In genomic region chr10:16986082-16986405, GRCh38 we compare ENCODE assay signal across 14 cellular contexts.
A peak's percentile ranks its signal among the peaks of the same experiment; 100 is the strongest.
DNase-seq lines count a peak whose midpoint lies in the region; ATAC-seq and TF ChIP-seq lines count a peak whose summit lies in the region.
"Had no signal": no experiment of that assay in that cellular context is flagged by ENCODE, and none has a peak within 500 bp of the region (broad histone marks: within the 10 kb centered on the region; RNA-seq: fewer than 3 reads in every experiment).

No MANE protein-coding gene starts in this region.

- H3K4me3 ChIP-seq in HUES48 (ENCODE audit: low read depth, low read length) (no peak overlapping the region), skin epidermis (no peak overlapping the region), spleen (no peak overlapping the region)

- H3K36me3 ChIP-seq in HUES48 (ENCODE audit: control insufficient read depth, insufficient read depth, low read length), result no peaks in the 10 kb centered on the region
- H3K36me3 ChIP-seq in spleen, result no peaks in the 10 kb centered on the region

- H3K9me3 ChIP-seq in HUES48 (ENCODE audit: control insufficient read depth, insufficient read depth, low read length) (no peaks in the 10 kb centered on the region), spleen (no peaks in the 10 kb centered on the region)

- DNase-seq in caudate nucleus (lab: John Stamatoyannopoulos, UW) (peak in 21 of 61 donors; percentile 6 to 62 (median 25)), kidney glomerular epithelial cell (lab: John Stamatoyannopoulos, UW) (peak; percentile 77), NCI-H187 (lab: John Stamatoyannopoulos, UW) (no peak), NCI-H2081 (lab: John Stamatoyannopoulos, UW) (no peak), spleen (no peak)
- DNase-seq in stimulated activated naive CD8-positive, alpha-beta T cell treated with anti-CD3 and anti-CD28 coated beads, Interleukin-15, amount 100 ng/mL, for 72 hours, result no peak
- DNase-seq: activated effector memory CD4-positive, alpha-beta T cell treated with anti-CD3 and anti-CD28 coated beads, Interleukin-2, amount 50 U/mL, for 16 hours; Calu3; glutamatergic neuron; NCI-H226 had no signal

- H3K27me3 ChIP-seq in HUES48 (ENCODE audit: control insufficient read depth, insufficient read depth, low read length) (no peaks in the 10 kb centered on the region), spleen (replicated peaks in 1 of 7) (no peaks in the 10 kb centered on the region)

- no peak for TF ChIP-seq CTCF in spleen (IDR thresholded peaks at IDR 0.05 in 8 of 11, conservative IDR thresholded peaks at IDR 0.05 in 3 of 11)

- peaks cover 10% of the 10 kb centered on the region for H3K4me1 ChIP-seq in HUES48 (ENCODE audit: control insufficient read depth, insufficient read depth, low read length)
- H3K4me1 ChIP-seq in spleen, result no peaks in the 10 kb centered on the region

- H3K4me3 Mint-ChIP-seq in stimulated activated naive CD8-positive, alpha-beta T cell treated with anti-CD3 and anti-CD28 coated beads, Interleukin-15, amount 100 ng/mL, for 72 hours, result no peak overlapping the region
- H3K4me3 Mint-ChIP-seq: natural killer cell treated with Interleukin-12 subunit alpha and Interleukin-12 subunit beta and Interleukin-15 and Interleukin-18, amount 100 ng/mL, for 72 hours; stimulated activated memory B cell treated with anti-CD40 and anti-IgM and Interleukin-4, amounts not matched to agents 10 μg/mL and 1 μg/mL and 100 μg/mL, for 72 hours had no signal

- no peak overlapping the region for H3K27ac Mint-ChIP-seq in stimulated activated naive CD8-positive, alpha-beta T cell treated with anti-CD3 and anti-CD28 coated beads, Interleukin-15, amount 100 ng/mL, for 72 hours
- H3K27ac Mint-ChIP-seq: natural killer cell treated with Interleukin-12 subunit alpha and Interleukin-12 subunit beta and Interleukin-15 and Interleukin-18, amount 100 ng/mL, for 72 hours; stimulated activated memory B cell treated with anti-CD40 and anti-IgM and Interleukin-4, amounts not matched to agents 10 μg/mL and 1 μg/mL and 100 μg/mL, for 72 hours had no signal

- no peak overlapping the region for H3K9ac ChIP-seq in HUES48 (ENCODE audit: low read depth, low read length)

- H3K27ac ChIP-seq in HUES48 (ENCODE audit: low read depth, low read length), result peak overlapping the region; percentile 60
- H3K27ac ChIP-seq in caudate nucleus (ENCODE audit: low read depth, low read length), result peak overlapping the region; percentile 88
- H3K27ac ChIP-seq in skin epidermis, result peak overlapping the region in 20 of 21 experiments; percentile 31 to 96 (median 78)
- H3K27ac ChIP-seq in spleen, result no peak overlapping the region

- intact Hi-C loops in spleen (cut with DNase I; ENCODE audit: low total_unique reads), result no loop called here

- 87 to 98% (median 89%) methylated on average over 5 of the region's 5 CpGs for WGBS in spleen, 5 donors

- no peak for ATAC-seq in stimulated activated naive CD8-positive, alpha-beta T cell treated with anti-CD3 and anti-CD28 coated beads, Interleukin-15, amount 100 ng/mL, for 72 hours
- ATAC-seq: stimulated activated memory B cell treated with anti-CD40 and anti-IgM and Interleukin-4, amounts not matched to agents 10 μg/mL and 1 μg/mL and 100 μg/mL, for 72 hours had no signal

- H3K9me3 Mint-ChIP-seq in stimulated activated naive CD8-positive, alpha-beta T cell treated with anti-CD3 and anti-CD28 coated beads, Interleukin-15, amount 100 ng/mL, for 72 hours, result no peaks in the 10 kb centered on the region
- H3K9me3 Mint-ChIP-seq: natural killer cell treated with Interleukin-12 subunit alpha and Interleukin-12 subunit beta and Interleukin-15 and Interleukin-18, amount 100 ng/mL, for 72 hours; stimulated activated memory B cell treated with anti-CD40 and anti-IgM and Interleukin-4, amounts not matched to agents 10 μg/mL and 1 μg/mL and 100 μg/mL, for 72 hours had no signal

- no peaks in the 10 kb centered on the region for H3K4me1 Mint-ChIP-seq in stimulated activated naive CD8-positive, alpha-beta T cell treated with anti-CD3 and anti-CD28 coated beads, Interleukin-15, amount 100 ng/mL, for 72 hours
- H3K4me1 Mint-ChIP-seq: stimulated activated memory B cell treated with anti-CD40 and anti-IgM and Interleukin-4, amounts not matched to agents 10 μg/mL and 1 μg/mL and 100 μg/mL, for 72 hours had no signal

- no peak for TF ChIP-seq POLR2A in spleen (IDR thresholded peaks at IDR 0.05)

- no peaks in the 10 kb centered on the region for H3K27me3 Mint-ChIP-seq in stimulated activated naive CD8-positive, alpha-beta T cell treated with anti-CD3 and anti-CD28 coated beads, Interleukin-15, amount 100 ng/mL, for 72 hours
- H3K27me3 Mint-ChIP-seq: natural killer cell treated with Interleukin-12 subunit alpha and Interleukin-12 subunit beta and Interleukin-15 and Interleukin-18, amount 100 ng/mL, for 72 hours; stimulated activated memory B cell treated with anti-CD40 and anti-IgM and Interleukin-4, amounts not matched to agents 10 μg/mL and 1 μg/mL and 100 μg/mL, for 72 hours had no signal

Comparison
In these comparisons a context has a peak if more than half of its experiments do, and no peak if none do; other contexts are left out.
1. H3K27ac ChIP-seq: peak in HUES48 (single experiment), caudate nucleus (single experiment) and skin epidermis (20 of 21); none in spleen (0 of 8).